Comparison of ENCODE assay signal across 9 cellular contexts in genomic region chr19:48902291-48902690, GRCh38. TPM values are rescaled to one million over a fixed set of nuclear protein-coding genes. Genes with fewer than 3 reads are reported as not detected.
"Had no signal": no experiment of that assay in that cellular context is flagged by ENCODE, and none has a peak within 500 bp of the region (broad histone marks: within the 10 kb centered on the region; RNA-seq: fewer than 3 reads in every experiment).

No MANE protein-coding gene starts in this region.

RNA-seq across cellular contexts. Expression of gene TULP2, which starts 3.7 kb away (rescaled TPM):
- total RNA-seq: chondrocyte, epithelial cell of proximal tubule, left colon, SJCRH30, skeletal muscle tissue, suprapubic skin, transverse colon had no signal
- polyA plus RNA-seq: keratinocyte, stomach had no signal

RNA-seq across cellular contexts. Expression of gene DHDH, which starts 31.2 kb away (rescaled TPM):
- total RNA-seq: chondrocyte, SJCRH30, skeletal muscle tissue had no signal
